ENCODE assay signal across 20 cellular contexts in genomic region chr2:28219134-28219533, GRCh38.
DNase-seq lines count a peak whose midpoint lies in the region; ATAC-seq and TF ChIP-seq lines count a peak whose summit lies in the region.
"Had no signal": no experiment of that assay in that cellular context is flagged by ENCODE, and none has a peak within 500 bp of the region (broad histone marks: within the 10 kb centered on the region; RNA-seq: fewer than 3 reads in every experiment).

No MANE protein-coding gene starts in this region.

- DNase-seq in EH (ENCODE audit: low read depth) (peak; percentile 36), fibroblast of lung (ENCODE audit: low read depth in 2 of 2) (peak; percentile 8 to 35), neural progenitor cell (ENCODE audit: low spot score) (no peak), NCI-H82 treated with DMSO at 0.1 percent for 48 hours (lab: John Stamatoyannopoulos, UW; ENCODE audit: unreplicated experiment) (no peak), ACHN (no peak), NCI-H748 (lab: John Stamatoyannopoulos, UW; ENCODE audit: unreplicated experiment) (no peak)
- no peak for DNase-seq in stimulated activated naive CD8-positive, alpha-beta T cell treated with anti-CD3 and anti-CD28 coated beads, Interleukin-15, Interleukin-2, amounts not matched to agents 100 U/mL and 50 U/mL, for 24 hours
- DNase-seq: 8988T; CD8-positive, alpha-beta T cell; DMS79; H9; KBM-7; NCI-H1436; NCI-H2029 treated with DMSO at 0.1 percent for 48 hours; NCI-H2171 treated with DMSO at 0.1 percent for 48 hours; NCI-H446 treated with DMSO at 0.1 percent for 48 hours; NCI-H82; SHP77 had no signal

- H3K9me3 ChIP-seq in fibroblast of lung (ENCODE audit: control insufficient read depth, insufficient read depth, low read depth, low read length) (no peaks in the 10 kb centered on the region), neural progenitor cell (ENCODE audit: low read depth) (no peaks in the 10 kb centered on the region)
- H3K9me3 ChIP-seq: BLaER1 had no signal

- H3K4me3 ChIP-seq in fibroblast of lung (replicated peaks in 1 of 4; ENCODE audit: control extremely low read depth in 1 of 4, insufficient read depth in 1 of 4, low read depth in 3 of 4, low read length in 4 of 4) (no peak overlapping the region), neural progenitor cell (no peak overlapping the region)
- H3K4me3 ChIP-seq: BLaER1 had no signal

- H3K36me3 Mint-ChIP-seq in neural progenitor cell, result no peaks in the 10 kb centered on the region
- H3K36me3 Mint-ChIP-seq: CD8-positive, alpha-beta T cell had no signal

- H3K9me3 Mint-ChIP-seq in neural progenitor cell, result no peaks in the 10 kb centered on the region
- H3K9me3 Mint-ChIP-seq: CD8-positive, alpha-beta T cell; H9 had no signal

- H3K36me3 ChIP-seq in fibroblast of lung (ENCODE audit: control insufficient read depth, insufficient read depth, low read length) (no peaks in the 10 kb centered on the region), neural progenitor cell (no peaks in the 10 kb centered on the region)

- in situ Hi-C loops in ACHN (cut with HindIII; ENCODE audit: low pct_ligation_motif_present, low pct_unique_long_range_greater_than_20kb, low sequenced_read_pairs), result no loop called here

- H3K27me3 ChIP-seq in fibroblast of lung (ENCODE audit: control insufficient read depth, insufficient read depth, low read length) (no peaks in the 10 kb centered on the region), neural progenitor cell (no peaks in the 10 kb centered on the region)
- H3K27me3 ChIP-seq: BLaER1 had no signal

- H3K79me2 ChIP-seq in fibroblast of lung (ENCODE audit: control insufficient read depth, insufficient read depth, low read length), result no peaks in the 10 kb centered on the region
- no peaks in the 10 kb centered on the region for H3K79me2 ChIP-seq in neural progenitor cell (ENCODE audit: low read depth)

- H2AFZ ChIP-seq in fibroblast of lung (ENCODE audit: low read length), result no peak overlapping the region
- H2AFZ ChIP-seq in neural progenitor cell (replicated peaks), result no peak overlapping the region

- ATAC-seq in SK-N-SH treated with all-trans-retinoic acid at 6 μM for 48 hours, result 0 out of 3 replicates have a peak, but pooled peaks have one; percentile 45
- ATAC-seq in stimulated activated naive CD8-positive, alpha-beta T cell treated with anti-CD3 and anti-CD28 coated beads, Interleukin-15, Interleukin-2, amounts not matched to agents 100 U/mL and 50 U/mL, for 24 hours, result no peak
- ATAC-seq: CD8-positive, alpha-beta T cell had no signal

- H4K20me1 ChIP-seq in fibroblast of lung (ENCODE audit: control insufficient read depth, extremely low read depth, insufficient read depth, low read length) (no peaks in the 10 kb centered on the region), neural progenitor cell (ENCODE audit: low read depth) (no peaks in the 10 kb centered on the region)
- H4K20me1 ChIP-seq: BLaER1 had no signal

- peaks cover 21% of the 10 kb centered on the region for H3K4me1 Mint-ChIP-seq in neural progenitor cell
- H3K4me1 Mint-ChIP-seq: H9 had no signal

- H3K9ac ChIP-seq in fibroblast of lung (ENCODE audit: insufficient read depth, low read length) (no peak overlapping the region), neural progenitor cell (no peak overlapping the region)
- H3K9ac ChIP-seq: BLaER1 had no signal

- peak overlapping the region; percentile 6 for H3K27ac Mint-ChIP-seq in neural progenitor cell
- H3K27ac Mint-ChIP-seq: CD8-positive, alpha-beta T cell had no signal

- no peaks in the 10 kb centered on the region for H3F3A ChIP-seq in neural progenitor cell (ENCODE audit: low read depth)

- H3K27me3 Mint-ChIP-seq in neural progenitor cell (ENCODE audit: insufficient read depth, low read depth), result peaks cover 3% of the 10 kb centered on the region

- no peak overlapping the region for H3K4me2 ChIP-seq in fibroblast of lung (ENCODE audit: extremely low read depth, insufficient read depth, low read length)
- no peak overlapping the region for H3K4me2 ChIP-seq in neural progenitor cell
- H3K4me2 ChIP-seq: BLaER1 had no signal

- TF ChIP-seq CTCF in fibroblast of lung (conservative IDR thresholded peaks at IDR 0.05 in 1 of 2, IDR thresholded peaks at IDR 0.05 in 1 of 2; ENCODE audit: low read depth in 1 of 2, low read length in 2 of 2) (no peak), neural progenitor cell (IDR thresholded peaks at IDR 0.05) (no peak)

- no peak overlapping the region for H3K4me3 Mint-ChIP-seq in neural progenitor cell
- H3K4me3 Mint-ChIP-seq: CD8-positive, alpha-beta T cell; H9 had no signal

- H3K27ac ChIP-seq in fibroblast of lung (ENCODE audit: insufficient read depth, low read length) (no peak overlapping the region), neural progenitor cell (no peak overlapping the region)
- H3K27ac ChIP-seq: BLaER1 had no signal

- H3K4me1 ChIP-seq in fibroblast of lung (ENCODE audit: control insufficient read depth, extremely low read depth, insufficient read depth, low read length) (no peaks in the 10 kb centered on the region), neural progenitor cell (no peaks in the 10 kb centered on the region)
- H3K4me1 ChIP-seq: BLaER1 had no signal

TF ChIP-seq in SK-N-SH treated with all-trans-retinoic acid at 6 μM for 48 hours, 23 proteins besides CTCF, POLR2A, EP300 and RAD21 (continues in another document):
- TF ChIP-seq TSHZ2 (CRISPR knock-in tag; IDR thresholded peaks at IDR 0.05) (no peak), CREB5 (CRISPR knock-in tag; IDR thresholded peaks at IDR 0.05; ENCODE audit: low read depth) (no peak), ZFP30 (CRISPR knock-in tag; IDR thresholded peaks at IDR 0.05) (no peak), POU6F1 (CRISPR knock-in tag; IDR thresholded peaks at IDR 0.05; ENCODE audit: borderline replicate concordance, low read depth) (no peak), ZNF565 (CRISPR knock-in tag; conservative IDR thresholded peaks at IDR 0.05; ENCODE audit: low read depth) (no peak), ZC3H10 (CRISPR knock-in tag; IDR thresholded peaks at IDR 0.05) (no peak), GLIS3 (CRISPR knock-in tag; IDR thresholded peaks at IDR 0.05) (no peak), SNAI2 (CRISPR knock-in tag; IDR thresholded peaks at IDR 0.05) (no peak), TCF4 (CRISPR knock-in tag; IDR thresholded peaks at IDR 0.05; ENCODE audit: borderline replicate concordance) (no peak), CSRNP3 (CRISPR knock-in tag; IDR thresholded peaks at IDR 0.05) (no peak)

Comparison
In these comparisons a context has a peak if more than half of its experiments do, and no peak if none do; other contexts are left out.
1. DNase-seq: peak in EH (single experiment) and fibroblast of lung (2 of 2); none in neural progenitor cell (single experiment), NCI-H82 treated with DMSO at 0.1 percent for 48 hours (single experiment), ACHN (single experiment), stimulated activated naive CD8-positive, alpha-beta T cell treated with anti-CD3 and anti-CD28 coated beads, Interleukin-15, Interleukin-2, amounts not matched to agents 100 U/mL and 50 U/mL, for 24 hours (single experiment) and NCI-H748 (single experiment).